1 cellular context compared by ENCODE assay signal in the genomic region with DNA sequence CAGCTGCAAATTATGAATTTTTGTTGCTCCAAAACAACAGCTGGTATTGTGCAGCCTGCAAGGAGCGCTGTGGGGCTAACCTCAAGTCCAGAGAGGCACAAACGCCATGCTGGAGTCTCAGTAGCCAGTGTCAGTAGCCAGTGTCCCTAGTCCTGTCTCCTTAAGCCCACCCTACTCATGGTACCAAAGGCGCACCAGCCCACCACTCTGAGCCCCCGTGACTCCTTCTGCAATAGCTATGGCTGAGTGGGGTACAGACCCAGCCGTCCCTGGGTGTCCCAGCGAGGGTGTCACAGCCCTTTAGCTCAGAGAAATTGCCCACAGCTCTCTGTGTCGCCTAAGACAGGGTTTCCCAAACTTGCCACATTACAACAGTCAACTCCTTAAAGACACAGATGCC.
TF ChIP-seq lines count a peak whose summit lies in the region.

No MANE protein-coding gene starts in this region.

TF ChIP-seq in GM12878, 131 proteins besides CTCF, POLR2A, EP300 and RAD21 (continued from another document):
- TF ChIP-seq, protein P1, sequence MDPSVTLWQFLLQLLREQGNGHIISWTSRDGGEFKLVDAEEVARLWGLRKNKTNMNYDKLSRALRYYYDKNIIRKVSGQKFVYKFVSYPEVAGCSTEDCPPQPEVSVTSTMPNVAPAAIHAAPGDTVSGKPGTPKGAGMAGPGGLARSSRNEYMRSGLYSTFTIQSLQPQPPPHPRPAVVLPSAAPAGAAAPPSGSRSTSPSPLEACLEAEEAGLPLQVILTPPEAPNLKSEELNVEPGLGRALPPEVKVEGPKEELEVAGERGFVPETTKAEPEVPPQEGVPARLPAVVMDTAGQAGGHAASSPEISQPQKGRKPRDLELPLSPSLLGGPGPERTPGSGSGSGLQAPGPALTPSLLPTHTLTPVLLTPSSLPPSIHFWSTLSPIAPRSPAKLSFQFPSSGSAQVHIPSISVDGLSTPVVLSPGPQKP (IDR thresholded peaks at IDR 0.05; ENCODE audit: low read depth, low read length), result no peak
- no peak for TF ChIP-seq FOS (IDR thresholded peaks at IDR 0.05; ENCODE audit: borderline replicate concordance, extremely low read depth, insufficient read length)
